ENCODE assay signal across 25 cellular contexts in the genomic region with DNA sequence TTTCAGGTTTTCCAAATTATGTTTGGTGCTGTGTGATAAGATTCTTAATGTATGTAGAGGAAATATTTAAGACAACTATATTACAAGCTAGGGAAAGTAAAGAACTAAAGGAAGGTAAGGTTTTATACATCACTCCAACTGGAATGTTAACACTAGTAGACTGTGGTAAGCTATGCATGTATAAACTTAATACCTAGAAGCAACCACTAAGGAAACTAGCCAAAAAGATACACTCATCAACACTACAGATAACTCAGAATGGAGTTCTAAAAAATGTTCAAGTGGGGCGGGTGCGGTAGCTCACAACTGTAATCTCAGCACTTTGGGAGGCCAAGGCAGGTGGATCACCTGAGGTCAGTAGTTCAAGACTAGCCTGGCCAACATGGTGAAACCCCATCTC. TPM values are rescaled to one million over a fixed set of nuclear protein-coding genes. Genes with fewer than 3 reads are reported as not detected.
DNase-seq lines count a peak whose midpoint lies in the region; ATAC-seq, FAIRE-seq and TF ChIP-seq lines count a peak whose summit lies in the region.
"Had no signal": no experiment of that assay in that cellular context is flagged by ENCODE, and none has a peak within 500 bp of the region (broad histone marks: within the 10 kb centered on the region; RNA-seq: fewer than 3 reads in every experiment).

No MANE protein-coding gene starts in this region.

- no peak overlapping the region for H2AFZ ChIP-seq in astrocyte (ENCODE audit: low read depth, low read length)

- H3K36me3 ChIP-seq in astrocyte (ENCODE audit: insufficient read depth, low read length) (no peaks in the 10 kb centered on the region), esophagus squamous epithelium (no peaks in the 10 kb centered on the region), upper lobe of right lung (no peaks in the 10 kb centered on the region)
- H3K36me3 ChIP-seq: SJCRH30 had no signal

- H3K4me2 ChIP-seq in astrocyte (ENCODE audit: low read length) = no peak overlapping the region

- POLR2A ChIA-PET in activated CD4-positive, alpha-beta T cell treated with anti-CD3 and anti-CD28 coated beads for 36 hours (lab: Charles Lee) = no interaction called here

- peaks cover 57% of the 10 kb centered on the region for H3K4me1 Mint-ChIP-seq in activated CD4-positive, alpha-beta T cell treated with anti-CD3 and anti-CD28 coated beads for 36 hours
- peaks cover 28% of the 10 kb centered on the region for H3K4me1 Mint-ChIP-seq in activated CD4-positive, alpha-beta T cell treated with anti-CD3 and anti-CD28 coated beads, Interleukin-2, amount 10 ng/mL, durations not matched to agents 24 days and 14 days
- peaks cover 10% of the 10 kb centered on the region for H3K4me1 Mint-ChIP-seq in astrocyte (ENCODE audit: low read depth, unreplicated experiment)

- no peak for DNase-seq in activated CD4-positive, alpha-beta T cell treated with anti-CD3 and anti-CD28 coated beads for 36 hours
- no peak for DNase-seq in activated CD4-positive, alpha-beta T cell treated with anti-CD3 and anti-CD28 coated beads, Interleukin-2, amount 10 ng/mL, durations not matched to agents 24 days and 14 days
- DNase-seq in astrocyte (ENCODE audit: low read depth) (peak; percentile 69), esophagus squamous epithelium (lab: John Stamatoyannopoulos, UW) (no peak), upper lobe of right lung (no peak), left lobe of liver (ENCODE audit: low spot score) (no peak)
- DNase-seq: AML-193; CD8-positive, alpha-beta memory T cell; GDM1; GOT3; HCEC 1CT; Karpas-422; NCI-H1694; NCI-H2081 treated with DMSO at 0.1 percent for 48 hours; NCI-H2171 treated with DMSO at 0.1 percent for 48 hours; NCI-H446; NCI-H526 treated with DMSO at 0.1 percent for 48 hours; OCI-M1; SJCRH30 had no signal

- peaks cover 2% of the 10 kb centered on the region for H3K27me3 Mint-ChIP-seq in activated CD4-positive, alpha-beta T cell treated with anti-CD3 and anti-CD28 coated beads for 36 hours
- peaks cover 8% of the 10 kb centered on the region for H3K27me3 Mint-ChIP-seq in activated CD4-positive, alpha-beta T cell treated with anti-CD3 and anti-CD28 coated beads, Interleukin-2, amount 10 ng/mL, durations not matched to agents 24 days and 14 days
- H3K27me3 Mint-ChIP-seq in astrocyte (ENCODE audit: low read depth, unreplicated experiment) = no peaks in the 10 kb centered on the region

- intact Hi-C loops in activated CD4-positive, alpha-beta T cell treated with anti-CD3 and anti-CD28 coated beads for 36 hours (cut with DNase I, micrococcal nuclease) = loop anchor here in 1 of 2 experiments (10.0 kb wide), 1 partner anchor 591 kb away; no protein-coding TSS in a partner anchor
- intact Hi-C loops in activated CD4-positive, alpha-beta T cell treated with anti-CD3 and anti-CD28 coated beads, Interleukin-2, amount 10 ng/mL, durations not matched to agents 24 days and 14 days (cut with micrococcal nuclease) = loop anchor here (10.0 kb wide), 1 partner anchor 591 kb away; no protein-coding TSS in a partner anchor
- intact Hi-C loops in esophagus squamous epithelium (cut with DNase I) (no loop called here), upper lobe of right lung (cut with DNase I) (no loop called here)

- TF ChIP-seq POLR2A in esophagus squamous epithelium (IDR thresholded peaks at IDR 0.05) = no peak

- H3K36me3 Mint-ChIP-seq in activated CD4-positive, alpha-beta T cell treated with anti-CD3 and anti-CD28 coated beads for 36 hours (ENCODE audit: low read depth) = peaks cover 27% of the 10 kb centered on the region
- peaks cover 11% of the 10 kb centered on the region for H3K36me3 Mint-ChIP-seq in activated CD4-positive, alpha-beta T cell treated with anti-CD3 and anti-CD28 coated beads, Interleukin-2, amount 10 ng/mL, durations not matched to agents 24 days and 14 days (ENCODE audit: low read depth)
- H3K36me3 Mint-ChIP-seq in astrocyte (ENCODE audit: low read depth, unreplicated experiment) = peaks cover 9% of the 10 kb centered on the region

- no peaks in the 10 kb centered on the region for H3K79me2 ChIP-seq in astrocyte (ENCODE audit: insufficient read depth, low read length)

- TF ChIP-seq CTCF in astrocyte (IDR thresholded peaks at IDR 0.05; ENCODE audit: insufficient read depth, low read depth, low read length) (no peak), esophagus squamous epithelium (IDR thresholded peaks at IDR 0.05) (no peak), upper lobe of right lung (IDR thresholded peaks at IDR 0.05) (no peak)

- peaks cover 6% of the 10 kb centered on the region for H3K9me3 ChIP-seq in astrocyte (ENCODE audit: insufficient read depth, low read depth, low read length)
- H3K9me3 ChIP-seq in esophagus squamous epithelium = peaks cover 0 to 11% (median 10%) of the 10 kb centered on the region in 3 donors
- no peaks in the 10 kb centered on the region for H3K9me3 ChIP-seq in upper lobe of right lung
- H3K9me3 ChIP-seq: SJCRH30 had no signal

- ATAC-seq in activated CD4-positive, alpha-beta T cell treated with anti-CD3 and anti-CD28 coated beads for 36 hours = no peak
- ATAC-seq in upper lobe of right lung = peak; percentile 39
- no peak for ATAC-seq in left lobe of liver
- no peak for ATAC-seq in HG02588 (IDR thresholded peaks at IDR 0.05; ENCODE audit: unreplicated experiment)
- ATAC-seq in HG03135 (IDR thresholded peaks at IDR 0.05; ENCODE audit: unreplicated experiment) = no peak

- peaks cover 15% of the 10 kb centered on the region for H3K4me1 ChIP-seq in astrocyte (ENCODE audit: insufficient read depth, low read length)
- peaks cover 4 to 38% (median 8%) of the 10 kb centered on the region in 3 donors for H3K4me1 ChIP-seq in esophagus squamous epithelium
- H3K4me1 ChIP-seq in upper lobe of right lung = no peaks in the 10 kb centered on the region
- H3K4me1 ChIP-seq: SJCRH30 had no signal

- 56 to 71% methylated on average over 2 of the region's 2 CpGs for WGBS in esophagus squamous epithelium, 2 donors

- H3K9me3 Mint-ChIP-seq in activated CD4-positive, alpha-beta T cell treated with anti-CD3 and anti-CD28 coated beads for 36 hours (ENCODE audit: low read depth) = peaks cover 20% of the 10 kb centered on the region
- H3K9me3 Mint-ChIP-seq in activated CD4-positive, alpha-beta T cell treated with anti-CD3 and anti-CD28 coated beads, Interleukin-2, amount 10 ng/mL, durations not matched to agents 24 days and 14 days = peaks cover 12% of the 10 kb centered on the region
- peaks cover 14% of the 10 kb centered on the region for H3K9me3 Mint-ChIP-seq in astrocyte (ENCODE audit: unreplicated experiment)

- no peaks in the 10 kb centered on the region for H4K20me1 ChIP-seq in astrocyte (ENCODE audit: insufficient read depth, low read length)

- H3K27ac Mint-ChIP-seq in activated CD4-positive, alpha-beta T cell treated with anti-CD3 and anti-CD28 coated beads for 36 hours = peak overlapping the region; percentile 23
- H3K27ac Mint-ChIP-seq in activated CD4-positive, alpha-beta T cell treated with anti-CD3 and anti-CD28 coated beads, Interleukin-2, amount 10 ng/mL, durations not matched to agents 24 days and 14 days = no peak overlapping the region
- no peak overlapping the region for H3K27ac Mint-ChIP-seq in astrocyte (ENCODE audit: unreplicated experiment)

- CTCF ChIA-PET in activated CD4-positive, alpha-beta T cell treated with anti-CD3 and anti-CD28 coated beads for 36 hours (lab: Charles Lee) = no interaction called here

- no peak overlapping the region for H3K4me3 Mint-ChIP-seq in activated CD4-positive, alpha-beta T cell treated with anti-CD3 and anti-CD28 coated beads for 36 hours
- no peak overlapping the region for H3K4me3 Mint-ChIP-seq in activated CD4-positive, alpha-beta T cell treated with anti-CD3 and anti-CD28 coated beads, Interleukin-2, amount 10 ng/mL, durations not matched to agents 24 days and 14 days
- no peak overlapping the region for H3K4me3 Mint-ChIP-seq in astrocyte (ENCODE audit: unreplicated experiment)
- H3K4me3 Mint-ChIP-seq: CD8-positive, alpha-beta memory T cell had no signal

- H3K4me3 ChIP-seq in astrocyte (ENCODE audit: insufficient read depth, low read depth, low read length) (no peak overlapping the region), esophagus squamous epithelium (no peak overlapping the region), upper lobe of right lung (no peak overlapping the region)
- H3K4me3 ChIP-seq: SJCRH30 had no signal

- no peak overlapping the region for H3K9ac ChIP-seq in astrocyte (ENCODE audit: low read length)

- H3K27me3 ChIP-seq in astrocyte (ENCODE audit: insufficient read depth, low read length) = no peaks in the 10 kb centered on the region
- H3K27me3 ChIP-seq in esophagus squamous epithelium = no peaks in the 10 kb centered on the region
- no peaks in the 10 kb centered on the region for H3K27me3 ChIP-seq in upper lobe of right lung
- H3K27me3 ChIP-seq: SJCRH30 had no signal

- no peak for FAIRE-seq in astrocyte (lab: Jason Lieb, UNC)
- FAIRE-seq: GM18507, RCC 7860 had no signal

- H3K27ac ChIP-seq in astrocyte (ENCODE audit: low read depth, low read length) (no peak overlapping the region), esophagus squamous epithelium (peak overlapping the region in 3 of 4 donors; percentile 4 to 50 (median 6)), upper lobe of right lung (no peak overlapping the region)
- H3K27ac ChIP-seq: 22Rv1, C4-2B, SJCRH30 had no signal

RNA-seq across cellular contexts. Expression of a gene that starts 37.8 kb away (rescaled TPM):
- total RNA-seq in activated CD4-positive, alpha-beta T cell treated with anti-CD3 and anti-CD28 coated beads for 36 hours = 1 to 10 TPM; 1.6 to 2.0 TPM
- 1.2 and 1.8 TPM in 2 replicates for total RNA-seq in activated CD4-positive, alpha-beta T cell treated with anti-CD3 and anti-CD28 coated beads, Interleukin-2, amount 10 ng/mL, durations not matched to agents 24 days and 14 days
- total RNA-seq in astrocyte = 0.19 and 0.36 TPM in 2 replicates
- 100 to 1,000 TPM; 146 to 534 (median 225) TPM for total RNA-seq in esophagus squamous epithelium
- 154 TPM for total RNA-seq in upper lobe of right lung
- 1.6 TPM for total RNA-seq in left lobe of liver

RNA-seq across cellular contexts. Expression of a gene that starts 51.4 kb away (rescaled TPM):
- total RNA-seq in activated CD4-positive, alpha-beta T cell treated with anti-CD3 and anti-CD28 coated beads for 36 hours = 1 to 10 TPM; 2.2 to 2.8 TPM
- 0.21 and 0.44 TPM in 2 replicates for total RNA-seq in activated CD4-positive, alpha-beta T cell treated with anti-CD3 and anti-CD28 coated beads, Interleukin-2, amount 10 ng/mL, durations not matched to agents 24 days and 14 days
- total RNA-seq in astrocyte (3.3 and 4.9 TPM in 2 replicates), esophagus squamous epithelium (1 to 10 TPM in 3 of 4 donors, under 1 TPM in 1; 0.57 to 3.8 (median 1.5) TPM), upper lobe of right lung (4.1 TPM), left lobe of liver (0.15 TPM)

RNA-seq across cellular contexts. Expression of a gene that starts 58.9 kb away (rescaled TPM):
- 10 to 100 TPM; 46.3 to 55.6 TPM for total RNA-seq in activated CD4-positive, alpha-beta T cell treated with anti-CD3 and anti-CD28 coated beads for 36 hours
- total RNA-seq in activated CD4-positive, alpha-beta T cell treated with anti-CD3 and anti-CD28 coated beads, Interleukin-2, amount 10 ng/mL, durations not matched to agents 24 days and 14 days = 71.9 and 80.1 TPM in 2 replicates
- 20.3 and 22.2 TPM in 2 replicates for total RNA-seq in astrocyte
- total RNA-seq in esophagus squamous epithelium = 100 to 1,000 TPM in 1 of 4 donors, 10 to 100 TPM in 3; 59.3 to 117 (median 78.2) TPM
- total RNA-seq in upper lobe of right lung = 53.3 TPM
- 40.8 TPM for total RNA-seq in left lobe of liver

Comparison
In these comparisons a context has a peak if more than half of its experiments do, and no peak if none do; other contexts are left out.
1. H3K27ac ChIP-seq: peak in esophagus squamous epithelium (3 of 4); none in astrocyte (single experiment) and upper lobe of right lung (single experiment).
2. RNA of a gene that starts 37.8 kb away (total RNA-seq): 146 to 534 TPM in esophagus squamous epithelium and 154 TPM in upper lobe of right lung (single experiment); 1.6 to 2.0 TPM in activated CD4-positive, alpha-beta T cell treated with anti-CD3 and anti-CD28 coated beads for 36 hours, 1.6 TPM in left lobe of liver (single experiment), 1.2 to 1.8 TPM in activated CD4-positive, alpha-beta T cell treated with anti-CD3 and anti-CD28 coated beads, Interleukin-2, amount 10 ng/mL, durations not matched to agents 24 days and 14 days and 0.19 to 0.36 TPM in astrocyte; every median in the first group is over 10 times any median in the second.